Comparison of ENCODE assay signal across 23 cellular contexts in the genomic region with DNA sequence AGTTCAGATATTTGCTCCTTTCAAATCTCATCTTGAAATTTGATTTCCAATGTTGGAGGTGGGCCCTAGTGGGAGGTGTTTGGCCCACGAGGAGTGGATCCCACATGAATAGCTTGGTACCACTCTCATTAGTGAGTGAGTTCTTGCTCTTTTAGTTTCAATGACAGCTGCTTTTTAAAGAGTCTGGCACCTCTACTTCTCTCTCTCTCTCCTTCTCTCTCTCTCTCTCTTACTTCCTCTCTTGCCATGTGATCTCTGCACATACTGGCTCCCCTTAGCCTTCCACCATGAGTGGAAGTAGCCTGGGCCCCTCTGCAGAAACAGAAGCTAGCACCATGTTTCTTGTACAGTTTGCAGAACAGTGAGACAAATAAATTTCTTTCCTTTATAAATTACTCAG. TPM values are rescaled to one million over a fixed set of nuclear protein-coding genes. Genes with fewer than 3 reads are reported as not detected.
DNase-seq lines count a peak whose midpoint lies in the region; ATAC-seq and TF ChIP-seq lines count a peak whose summit lies in the region.
"Had no signal": no experiment of that assay in that cellular context is flagged by ENCODE, and none has a peak within 500 bp of the region (broad histone marks: within the 10 kb centered on the region; RNA-seq: fewer than 3 reads in every experiment).

No MANE protein-coding gene starts in this region.

- intact Hi-C loops in activated T-helper 2 cell treated with anti-CD3 and anti-CD28 coated beads, Interferon-gamma antibody, Interleukin-2, Interleukin-4, amounts not matched to agents 10 μg/mL and 5 μg/mL and 100 μg/mL, durations not matched to agents 14 hours and 24 hours and 36 hours (cut with micrococcal nuclease), result no loop called here
- intact Hi-C loops in upper lobe of right lung (cut with DNase I), result no loop called here
- intact Hi-C loops in posterior vena cava (cut with DNase I), result no loop called here

- peaks cover 44% of the 10 kb centered on the region for H3K4me1 Mint-ChIP-seq in activated naive CD8-positive, alpha-beta T cell treated with anti-CD3 and anti-CD28 coated beads, Interleukin-2, amount 10 ng/mL, durations not matched to agents 7 days and 5 days
- peaks cover 48% of the 10 kb centered on the region for H3K4me1 Mint-ChIP-seq in activated naive CD8-positive, alpha-beta T cell treated with anti-CD3 and anti-CD28 coated beads for 36 hours
- peaks cover 47% of the 10 kb centered on the region for H3K4me1 Mint-ChIP-seq in activated T-helper 2 cell treated with anti-CD3 and anti-CD28 coated beads, Interferon-gamma antibody, Interleukin-2, Interleukin-4, amounts not matched to agents 10 μg/mL and 5 μg/mL and 100 μg/mL, durations not matched to agents 14 hours and 24 hours and 36 hours (ENCODE audit: low read depth)

- DNase-seq in activated naive CD8-positive, alpha-beta T cell treated with anti-CD3 and anti-CD28 coated beads, Interleukin-2, amount 10 ng/mL, durations not matched to agents 7 days and 5 days, result no peak
- no peak for DNase-seq in activated naive CD8-positive, alpha-beta T cell treated with anti-CD3 and anti-CD28 coated beads for 36 hours
- DNase-seq in NOMO-1 (lab: John Stamatoyannopoulos, UW; ENCODE audit: unreplicated experiment in 2 of 2) (peak; percentile 51 to 70), upper lobe of right lung (no peak), foreskin melanocyte (no peak), posterior vena cava (ENCODE audit: low spot score) (no peak)
- DNase-seq in activated T-helper 2 cell treated with anti-CD3 and anti-CD28 coated beads, Interferon-gamma antibody, Interleukin-2, Interleukin-4, amounts not matched to agents 10 μg/mL and 5 μg/mL and 100 μg/mL, durations not matched to agents 14 hours and 24 hours and 36 hours (ENCODE audit: low spot score), result no peak
- DNase-seq: activated CD4-positive, CD25-positive, alpha-beta regulatory T cell; body of pancreas; Calu3; GM23248; MM.1S; NCI-H2029 treated with DMSO at 0.1 percent for 48 hours; NCI-H524 treated with DMSO at 0.1 percent for 48 hours; stimulated activated CD4-positive, alpha-beta T cell treated with anti-CD3 and anti-CD28 coated beads, Interleukin-2, amount 100 ng/mL, for 24 hours; substantia nigra had no signal

- peaks cover 4% of the 10 kb centered on the region for H3K9me3 Mint-ChIP-seq in activated naive CD8-positive, alpha-beta T cell treated with anti-CD3 and anti-CD28 coated beads, Interleukin-2, amount 10 ng/mL, durations not matched to agents 7 days and 5 days
- H3K9me3 Mint-ChIP-seq in activated naive CD8-positive, alpha-beta T cell treated with anti-CD3 and anti-CD28 coated beads for 36 hours, result peaks cover 1% of the 10 kb centered on the region
- H3K9me3 Mint-ChIP-seq in activated T-helper 2 cell treated with anti-CD3 and anti-CD28 coated beads, Interferon-gamma antibody, Interleukin-2, Interleukin-4, amounts not matched to agents 10 μg/mL and 5 μg/mL and 100 μg/mL, durations not matched to agents 14 hours and 24 hours and 36 hours, result peaks cover 11% of the 10 kb centered on the region
- H3K9me3 Mint-ChIP-seq: activated naive CD4-positive, alpha-beta T cell treated with anti-CD3 and anti-CD28 coated beads, Interleukin-2, amount 50 U/mL, for 24 hours had no signal

- H3K4me1 ChIP-seq in upper lobe of right lung, result no peaks in the 10 kb centered on the region
- H3K4me1 ChIP-seq: body of pancreas, foreskin keratinocyte had no signal

- H3K36me3 ChIP-seq in upper lobe of right lung, result no peaks in the 10 kb centered on the region

- no peaks in the 10 kb centered on the region for H3K27me3 Mint-ChIP-seq in activated naive CD8-positive, alpha-beta T cell treated with anti-CD3 and anti-CD28 coated beads, Interleukin-2, amount 10 ng/mL, durations not matched to agents 7 days and 5 days
- H3K27me3 Mint-ChIP-seq in activated naive CD8-positive, alpha-beta T cell treated with anti-CD3 and anti-CD28 coated beads for 36 hours, result no peaks in the 10 kb centered on the region
- no peaks in the 10 kb centered on the region for H3K27me3 Mint-ChIP-seq in activated T-helper 2 cell treated with anti-CD3 and anti-CD28 coated beads, Interferon-gamma antibody, Interleukin-2, Interleukin-4, amounts not matched to agents 10 μg/mL and 5 μg/mL and 100 μg/mL, durations not matched to agents 14 hours and 24 hours and 36 hours (ENCODE audit: low read depth)
- H3K27me3 Mint-ChIP-seq: activated naive CD4-positive, alpha-beta T cell treated with anti-CD3 and anti-CD28 coated beads, Interleukin-2, amount 50 U/mL, for 24 hours had no signal

- no peak for TF ChIP-seq CTCF in upper lobe of right lung (IDR thresholded peaks at IDR 0.05)

- POLR2A ChIA-PET in activated naive CD8-positive, alpha-beta T cell treated with anti-CD3 and anti-CD28 coated beads, Interleukin-2, amount 10 ng/mL, durations not matched to agents 7 days and 5 days (lab: Charles Lee), result interaction anchor here (1.4 kb wide), 1 partner anchor 78 kb away, joined by 3 read pairs; no protein-coding TSS in a partner anchor

- H3K4me3 Mint-ChIP-seq in activated naive CD8-positive, alpha-beta T cell treated with anti-CD3 and anti-CD28 coated beads, Interleukin-2, amount 10 ng/mL, durations not matched to agents 7 days and 5 days, result no peak overlapping the region
- no peak overlapping the region for H3K4me3 Mint-ChIP-seq in activated naive CD8-positive, alpha-beta T cell treated with anti-CD3 and anti-CD28 coated beads for 36 hours
- no peak overlapping the region for H3K4me3 Mint-ChIP-seq in activated T-helper 2 cell treated with anti-CD3 and anti-CD28 coated beads, Interferon-gamma antibody, Interleukin-2, Interleukin-4, amounts not matched to agents 10 μg/mL and 5 μg/mL and 100 μg/mL, durations not matched to agents 14 hours and 24 hours and 36 hours (ENCODE audit: low read depth)
- H3K4me3 Mint-ChIP-seq: activated naive CD4-positive, alpha-beta T cell treated with anti-CD3 and anti-CD28 coated beads, Interleukin-2, amount 50 U/mL, for 24 hours had no signal

- peaks cover 47% of the 10 kb centered on the region for H3K36me3 Mint-ChIP-seq in activated naive CD8-positive, alpha-beta T cell treated with anti-CD3 and anti-CD28 coated beads, Interleukin-2, amount 10 ng/mL, durations not matched to agents 7 days and 5 days
- H3K36me3 Mint-ChIP-seq in activated naive CD8-positive, alpha-beta T cell treated with anti-CD3 and anti-CD28 coated beads for 36 hours, result peaks cover 14% of the 10 kb centered on the region
- H3K36me3 Mint-ChIP-seq in activated T-helper 2 cell treated with anti-CD3 and anti-CD28 coated beads, Interferon-gamma antibody, Interleukin-2, Interleukin-4, amounts not matched to agents 10 μg/mL and 5 μg/mL and 100 μg/mL, durations not matched to agents 14 hours and 24 hours and 36 hours (ENCODE audit: low read depth), result peaks cover 15% of the 10 kb centered on the region
- H3K36me3 Mint-ChIP-seq: activated naive CD4-positive, alpha-beta T cell treated with anti-CD3 and anti-CD28 coated beads, Interleukin-2, amount 50 U/mL, for 24 hours had no signal

- no peaks in the 10 kb centered on the region for H3K27me3 ChIP-seq in upper lobe of right lung
- H3K27me3 ChIP-seq: body of pancreas, foreskin keratinocyte had no signal

- H3K9me3 ChIP-seq in upper lobe of right lung, result no peaks in the 10 kb centered on the region
- H3K9me3 ChIP-seq: body of pancreas had no signal

- H3K27ac Mint-ChIP-seq in activated naive CD8-positive, alpha-beta T cell treated with anti-CD3 and anti-CD28 coated beads, Interleukin-2, amount 10 ng/mL, durations not matched to agents 7 days and 5 days, result peak overlapping the region; percentile 72
- no peak overlapping the region for H3K27ac Mint-ChIP-seq in activated naive CD8-positive, alpha-beta T cell treated with anti-CD3 and anti-CD28 coated beads for 36 hours
- peak overlapping the region; percentile 80 for H3K27ac Mint-ChIP-seq in activated T-helper 2 cell treated with anti-CD3 and anti-CD28 coated beads, Interferon-gamma antibody, Interleukin-2, Interleukin-4, amounts not matched to agents 10 μg/mL and 5 μg/mL and 100 μg/mL, durations not matched to agents 14 hours and 24 hours and 36 hours

- peak; percentile 67 for ATAC-seq in activated naive CD8-positive, alpha-beta T cell treated with anti-CD3 and anti-CD28 coated beads, Interleukin-2, amount 10 ng/mL, durations not matched to agents 7 days and 5 days (ENCODE audit: low read depth)
- peak; percentile 74 for ATAC-seq in upper lobe of right lung
- no peak for ATAC-seq in GM18505 (IDR thresholded peaks at IDR 0.05; ENCODE audit: unreplicated experiment)
- ATAC-seq: body of pancreas, Panc1, SK-N-SH treated with all-trans-retinoic acid at 6 μM for 48 hours had no signal

- no peak overlapping the region for H3K4me3 ChIP-seq in upper lobe of right lung
- H3K4me3 ChIP-seq: body of pancreas, GM12878, GM23248 had no signal

- no peak overlapping the region for H3K27ac ChIP-seq in upper lobe of right lung
- H3K27ac ChIP-seq: body of pancreas, foreskin keratinocyte, GM23248 had no signal

- no peak for TF ChIP-seq POLR2A in GM18505 (IDR thresholded peaks at IDR 0.05; ENCODE audit: borderline replicate concordance, extremely low read depth, insufficient read depth, insufficient read length)

RNA-seq across cellular contexts. Expression of a gene that starts 25.1 kb away (rescaled TPM):
- total RNA-seq in activated naive CD8-positive, alpha-beta T cell treated with anti-CD3 and anti-CD28 coated beads, Interleukin-2, amount 10 ng/mL, durations not matched to agents 7 days and 5 days, result 10 to 100 TPM; 23.2 to 23.6 TPM
- total RNA-seq in activated naive CD8-positive, alpha-beta T cell treated with anti-CD3 and anti-CD28 coated beads for 36 hours, result 10 to 100 TPM; 17.3 to 17.5 TPM
- 11.0 and 11.6 TPM in 2 replicates for total RNA-seq in activated T-helper 2 cell treated with anti-CD3 and anti-CD28 coated beads, Interferon-gamma antibody, Interleukin-2, Interleukin-4, amounts not matched to agents 10 μg/mL and 5 μg/mL and 100 μg/mL, durations not matched to agents 14 hours and 24 hours and 36 hours
- total RNA-seq in upper lobe of right lung (7.7 TPM), posterior vena cava (1 to 10 TPM; 2.0 to 2.4 TPM)
- total RNA-seq: foreskin keratinocyte, G401 had no signal

RNA-seq across cellular contexts. Expression of a gene that starts 37.1 kb away (rescaled TPM):
- total RNA-seq in activated naive CD8-positive, alpha-beta T cell treated with anti-CD3 and anti-CD28 coated beads, Interleukin-2, amount 10 ng/mL, durations not matched to agents 7 days and 5 days, result 10 to 100 TPM; 24.7 to 28.2 TPM
- total RNA-seq in activated naive CD8-positive, alpha-beta T cell treated with anti-CD3 and anti-CD28 coated beads for 36 hours, result 10 to 100 TPM in 1 of 2 experiments, 1 to 10 TPM in 1; 8.6 to 11.6 TPM
- total RNA-seq in activated T-helper 2 cell treated with anti-CD3 and anti-CD28 coated beads, Interferon-gamma antibody, Interleukin-2, Interleukin-4, amounts not matched to agents 10 μg/mL and 5 μg/mL and 100 μg/mL, durations not matched to agents 14 hours and 24 hours and 36 hours, result 11.1 and 13.4 TPM in 2 replicates
- total RNA-seq in upper lobe of right lung, result 47.4 TPM
- 10 to 100 TPM; 18.1 to 23.9 TPM for total RNA-seq in posterior vena cava

Comparison
In these comparisons a context has a peak if more than half of its experiments do, and no peak if none do; other contexts are left out.
1. DNase-seq: peak in NOMO-1 (2 of 2); none in activated naive CD8-positive, alpha-beta T cell treated with anti-CD3 and anti-CD28 coated beads, Interleukin-2, amount 10 ng/mL, durations not matched to agents 7 days and 5 days (single experiment), activated naive CD8-positive, alpha-beta T cell treated with anti-CD3 and anti-CD28 coated beads for 36 hours (single experiment), activated T-helper 2 cell treated with anti-CD3 and anti-CD28 coated beads, Interferon-gamma antibody, Interleukin-2, Interleukin-4, amounts not matched to agents 10 μg/mL and 5 μg/mL and 100 μg/mL, durations not matched to agents 14 hours and 24 hours and 36 hours (single experiment), upper lobe of right lung (single experiment), foreskin melanocyte (single experiment) and posterior vena cava (single experiment).